Comparison of ENCODE assay signal across 10 cellular contexts in the genomic region with DNA sequence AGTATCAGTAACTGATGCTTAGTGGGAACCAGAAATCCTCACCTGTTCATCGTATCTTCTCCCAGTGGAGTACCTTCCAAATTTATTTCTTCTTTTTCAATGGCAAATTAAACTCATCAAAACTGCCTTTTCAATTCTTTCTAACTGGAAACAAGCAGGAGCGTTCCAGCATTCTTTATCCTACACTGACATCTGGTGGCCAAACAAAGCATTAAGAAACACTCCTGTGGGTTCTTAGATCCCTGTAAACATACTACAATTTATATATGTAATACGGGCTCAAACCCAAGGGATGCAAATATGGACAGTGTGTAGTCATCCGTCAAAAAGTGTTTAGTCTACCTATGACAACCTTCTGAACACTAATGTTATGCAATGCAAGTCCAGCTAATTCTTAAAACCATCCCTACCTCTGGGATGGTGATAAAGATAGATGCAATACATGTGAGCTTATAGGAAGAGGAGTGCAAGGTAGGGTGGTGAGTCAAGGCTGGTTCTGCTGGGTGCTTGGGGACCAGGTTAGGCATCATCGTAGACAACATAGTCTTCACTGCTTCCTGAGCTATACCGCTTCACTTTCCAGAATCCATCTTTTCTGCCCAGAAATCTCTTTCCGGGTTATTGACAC.
DNase-seq lines count a peak whose midpoint lies in the region; ATAC-seq and TF ChIP-seq lines count a peak whose summit lies in the region.
"Had no signal": no experiment of that assay in that cellular context is flagged by ENCODE, and none has a peak within 500 bp of the region (broad histone marks: within the 10 kb centered on the region; RNA-seq: fewer than 3 reads in every experiment).

No MANE protein-coding gene starts in this region.

- H3K4me3 Mint-ChIP-seq in endothelial cell (ENCODE audit: unreplicated experiment) = no peak overlapping the region
- H3K4me3 Mint-ChIP-seq in neural progenitor cell = no peak overlapping the region
- no peak overlapping the region for H3K4me3 Mint-ChIP-seq in activated CD8-positive, alpha-beta memory T cell treated with anti-CD3 and anti-CD28 coated beads, Interleukin-2, amount 10 ng/mL, durations not matched to agents 7 days and 5 days
- H3K4me3 Mint-ChIP-seq: central memory CD8-positive, alpha-beta T cell; stimulated activated naive CD8-positive, alpha-beta T cell treated with anti-CD3 and anti-CD28 coated beads, Interleukin-15, Interleukin-2, amounts not matched to agents 100 ng/mL and 50 ng/mL, for 24 hours had no signal

- H3K27ac ChIP-seq in Peyer's patch (no peak overlapping the region), neural progenitor cell (no peak overlapping the region)

- H3K9me3 Mint-ChIP-seq in endothelial cell (ENCODE audit: unreplicated experiment) (no peaks in the 10 kb centered on the region), neural progenitor cell (no peaks in the 10 kb centered on the region)
- no peaks in the 10 kb centered on the region for H3K9me3 Mint-ChIP-seq in activated CD8-positive, alpha-beta memory T cell treated with anti-CD3 and anti-CD28 coated beads, Interleukin-2, amount 10 ng/mL, durations not matched to agents 7 days and 5 days (ENCODE audit: low read depth)
- H3K9me3 Mint-ChIP-seq: stimulated activated naive CD8-positive, alpha-beta T cell treated with anti-CD3 and anti-CD28 coated beads, Interleukin-15, Interleukin-2, amounts not matched to agents 100 ng/mL and 50 ng/mL, for 24 hours had no signal

- no peaks in the 10 kb centered on the region for H3K27me3 ChIP-seq in Peyer's patch
- H3K27me3 ChIP-seq in neural progenitor cell = peaks cover 4% of the 10 kb centered on the region

- H3K36me3 Mint-ChIP-seq in endothelial cell (ENCODE audit: low read depth, unreplicated experiment) (no peaks in the 10 kb centered on the region), neural progenitor cell (peaks cover 3% of the 10 kb centered on the region)
- no peaks in the 10 kb centered on the region for H3K36me3 Mint-ChIP-seq in activated CD8-positive, alpha-beta memory T cell treated with anti-CD3 and anti-CD28 coated beads, Interleukin-2, amount 10 ng/mL, durations not matched to agents 7 days and 5 days

- no peak overlapping the region for H3K9ac ChIP-seq in neural progenitor cell

- H3K36me3 ChIP-seq in Peyer's patch = no peaks in the 10 kb centered on the region
- no peaks in the 10 kb centered on the region for H3K36me3 ChIP-seq in neural progenitor cell

- H3K4me1 Mint-ChIP-seq in endothelial cell (ENCODE audit: unreplicated experiment) (no peaks in the 10 kb centered on the region), neural progenitor cell (peaks cover 6% of the 10 kb centered on the region)
- H3K4me1 Mint-ChIP-seq in activated CD8-positive, alpha-beta memory T cell treated with anti-CD3 and anti-CD28 coated beads, Interleukin-2, amount 10 ng/mL, durations not matched to agents 7 days and 5 days = no peaks in the 10 kb centered on the region
- H3K4me1 Mint-ChIP-seq: central memory CD8-positive, alpha-beta T cell had no signal

- no peak overlapping the region for H3K4me2 ChIP-seq in neural progenitor cell

- H3K27ac Mint-ChIP-seq in endothelial cell (ENCODE audit: unreplicated experiment) (no peak overlapping the region), neural progenitor cell (no peak overlapping the region)
- H3K27ac Mint-ChIP-seq in activated CD8-positive, alpha-beta memory T cell treated with anti-CD3 and anti-CD28 coated beads, Interleukin-2, amount 10 ng/mL, durations not matched to agents 7 days and 5 days = no peak overlapping the region
- H3K27ac Mint-ChIP-seq: stimulated activated naive CD8-positive, alpha-beta T cell treated with anti-CD3 and anti-CD28 coated beads, Interleukin-15, Interleukin-2, amounts not matched to agents 100 ng/mL and 50 ng/mL, for 24 hours had no signal

- H3K79me2 ChIP-seq in neural progenitor cell (ENCODE audit: low read depth) = no peaks in the 10 kb centered on the region

- H3K27me3 Mint-ChIP-seq in endothelial cell (ENCODE audit: unreplicated experiment) (peaks cover 1% of the 10 kb centered on the region), neural progenitor cell (ENCODE audit: insufficient read depth, low read depth) (no peaks in the 10 kb centered on the region)
- H3K27me3 Mint-ChIP-seq in activated CD8-positive, alpha-beta memory T cell treated with anti-CD3 and anti-CD28 coated beads, Interleukin-2, amount 10 ng/mL, durations not matched to agents 7 days and 5 days = no peaks in the 10 kb centered on the region
- H3K27me3 Mint-ChIP-seq: central memory CD8-positive, alpha-beta T cell had no signal

- no peak for TF ChIP-seq POLR2A in Peyer's patch (IDR thresholded peaks at IDR 0.05)

- H3F3A ChIP-seq in neural progenitor cell (ENCODE audit: low read depth) = no peaks in the 10 kb centered on the region

- H4K20me1 ChIP-seq in neural progenitor cell (ENCODE audit: low read depth) = no peaks in the 10 kb centered on the region

- TF ChIP-seq CTCF in Peyer's patch (IDR thresholded peaks at IDR 0.05) = peak in 5 of 6 experiments; percentile 11 to 82 (median 70)
- peak; percentile 68 for TF ChIP-seq CTCF in endothelial cell (IDR thresholded peaks at IDR 0.05; ENCODE audit: unreplicated experiment)
- TF ChIP-seq CTCF in neural progenitor cell (IDR thresholded peaks at IDR 0.05) = peak; percentile 91

- ATAC-seq in activated CD8-positive, alpha-beta memory T cell treated with anti-CD3 and anti-CD28 coated beads, Interleukin-2, amount 10 ng/mL, durations not matched to agents 7 days and 5 days = no peak

- no peaks in the 10 kb centered on the region for H3K4me1 ChIP-seq in Peyer's patch
- H3K4me1 ChIP-seq in neural progenitor cell = no peaks in the 10 kb centered on the region

- H3K4me3 ChIP-seq in Peyer's patch (no peak overlapping the region), neural progenitor cell (no peak overlapping the region)

- DNase-seq in NCI-H2171 treated with DMSO at 0.1 percent for 48 hours (lab: John Stamatoyannopoulos, UW) (peak; percentile 17), NCI-H2171 (lab: John Stamatoyannopoulos, UW) (no peak), GM19240 (ENCODE audit: insufficient read length, low spot score) (peak; percentile 2), HuH-7.5 (ENCODE audit: low spot score) (peak; percentile 26), Peyer's patch (peak in 1 of 3 donors; percentile 52), endothelial cell (ENCODE audit: low spot score) (peak; percentile 59), neural progenitor cell (ENCODE audit: low spot score) (peak; percentile 68)
- no peak for DNase-seq in activated CD8-positive, alpha-beta memory T cell treated with anti-CD3 and anti-CD28 coated beads, Interleukin-2, amount 10 ng/mL, durations not matched to agents 7 days and 5 days

- no peak overlapping the region for H2AFZ ChIP-seq in neural progenitor cell (replicated peaks)

- H3K9me3 ChIP-seq in Peyer's patch (no peaks in the 10 kb centered on the region), neural progenitor cell (ENCODE audit: low read depth) (no peaks in the 10 kb centered on the region)

- CTCF ChIA-PET in activated CD8-positive, alpha-beta memory T cell treated with anti-CD3 and anti-CD28 coated beads, Interleukin-2, amount 10 ng/mL, durations not matched to agents 7 days and 5 days (lab: Charles Lee) = no interaction called here

Comparison
In these comparisons a context has a peak if more than half of its experiments do, and no peak if none do; other contexts are left out.
1. DNase-seq: peak in NCI-H2171 treated with DMSO at 0.1 percent for 48 hours (single experiment), GM19240 (single experiment), HuH-7.5 (single experiment), endothelial cell (single experiment) and neural progenitor cell (single experiment); none in NCI-H2171 (single experiment) and activated CD8-positive, alpha-beta memory T cell treated with anti-CD3 and anti-CD28 coated beads, Interleukin-2, amount 10 ng/mL, durations not matched to agents 7 days and 5 days (single experiment).
2. Peak in every context shown above with its lines, with median percentiles within 50 percentile points of each other: CTCF ChIP-seq.